ENCODE assay signal across 14 cellular contexts in the genomic region with DNA sequence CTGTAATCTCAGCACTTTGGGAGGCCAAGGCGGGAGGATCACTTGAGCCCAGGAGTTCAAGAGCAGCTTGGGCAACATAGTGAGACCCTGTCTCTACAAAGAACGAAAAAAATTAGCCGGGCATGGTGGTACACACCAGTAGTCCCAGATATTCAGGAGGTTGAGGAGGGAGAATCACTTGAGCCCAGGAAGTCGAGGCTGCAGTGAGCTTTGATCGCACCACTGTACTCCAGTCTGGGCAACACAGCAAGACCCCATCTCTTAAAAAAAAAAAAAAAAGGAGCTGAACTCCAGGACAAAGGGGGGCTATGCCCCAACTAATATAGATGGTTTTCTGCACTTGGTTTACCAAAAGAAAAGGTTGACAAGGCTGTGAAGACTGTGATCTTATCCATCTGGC.
DNase-seq lines count a peak whose midpoint lies in the region; ATAC-seq and TF ChIP-seq lines count a peak whose summit lies in the region.
"Had no signal": no experiment of that assay in that cellular context is flagged by ENCODE, and none has a peak within 500 bp of the region (broad histone marks: within the 10 kb centered on the region; RNA-seq: fewer than 3 reads in every experiment).

No MANE protein-coding gene starts in this region.

- TF ChIP-seq EP300 in upper lobe of left lung (IDR thresholded peaks at IDR 0.05) (no peak), stomach (IDR thresholded peaks at IDR 0.05) (no peak)

- peak overlapping the region; percentile 54 to 74 for H3K27ac Mint-ChIP-seq in activated naive CD4-positive, alpha-beta T cell treated with anti-CD3 and anti-CD28 coated beads, Interleukin-2, amount 50 U/mL, for 72 hours

- no peak for ATAC-seq in activated naive CD4-positive, alpha-beta T cell treated with anti-CD3 and anti-CD28 coated beads, Interleukin-2, amount 50 U/mL, for 72 hours
- no peak for ATAC-seq in upper lobe of left lung (ENCODE audit: low FRiP score in 2 of 2)

- WGBS in upper lobe of left lung, 2 donors: 92 to 96% methylated on average over 5 of the region's 5 CpGs
- 94 to 99% (median 98%) methylated on average over 5 of the region's 5 CpGs for WGBS in stomach, 5 donors

- H3K27ac ChIP-seq in caudate nucleus (ENCODE audit: low read depth, low read length) (peak overlapping the region; percentile 17), substantia nigra (ENCODE audit: low read depth, low read length, poor library complexity, severe bottlenecking) (peak overlapping the region; percentile 79), upper lobe of left lung (peak overlapping the region in 2 of 4 donors; percentile 60 to 71), stomach (peak overlapping the region in 1 of 5 donors; percentile 60)
- H3K27ac ChIP-seq: brain microvascular endothelial cell had no signal

- TF ChIP-seq POLR2A in upper lobe of left lung (IDR thresholded peaks at IDR 0.05): no peak
- no peak for TF ChIP-seq POLR2A in stomach (IDR thresholded peaks at IDR 0.05)

- H3K36me3 ChIP-seq in Loucy (ENCODE audit: insufficient read depth, low read length) (no peaks in the 10 kb centered on the region), upper lobe of left lung (no peaks in the 10 kb centered on the region), stomach (peaks cover 0 to 18% (median 10%) of the 10 kb centered on the region in 4 donors)
- H3K36me3 ChIP-seq: brain microvascular endothelial cell had no signal

- TF ChIP-seq CTCF in Loucy (conservative IDR thresholded peaks at IDR 0.05; ENCODE audit: low read length) (no peak), upper lobe of left lung (IDR thresholded peaks at IDR 0.05) (no peak), stomach (IDR thresholded peaks at IDR 0.05) (no peak)

- no peak overlapping the region for H2AFZ ChIP-seq in Loucy (ENCODE audit: low read length)

- peak overlapping the region; percentile 64 for H3K9ac ChIP-seq in Loucy (ENCODE audit: low read depth, low read length, poor library complexity, severe bottlenecking)

- peak overlapping the region; percentile 75 for H3K4me2 ChIP-seq in Loucy (ENCODE audit: low read depth, low read length, poor library complexity, severe bottlenecking)

- peak overlapping the region; percentile 66 for H3K4me3 ChIP-seq in Loucy (ENCODE audit: low read length, poor library complexity, severe bottlenecking)
- no peak overlapping the region for H3K4me3 ChIP-seq in upper lobe of left lung
- no peak overlapping the region for H3K4me3 ChIP-seq in stomach
- H3K4me3 ChIP-seq: tibial artery had no signal

- intact Hi-C loops in stomach (cut with DNase I; ENCODE audit: low total_unique reads): no loop called here

- 0 out of 2 replicates have a peak, but pooled peaks cover 6% of the 10 kb centered on the region for H3F3A ChIP-seq in Loucy (ENCODE audit: low read depth)

- H3K36me3 Mint-ChIP-seq in activated naive CD4-positive, alpha-beta T cell treated with anti-CD3 and anti-CD28 coated beads, Interleukin-2, amount 50 U/mL, for 72 hours: peaks cover 0 to 10% of the 10 kb centered on the region in 2 donors

- no peaks in the 10 kb centered on the region for H3K9me3 ChIP-seq in Loucy (ENCODE audit: insufficient read depth, low read depth, low read length)
- no peaks in the 10 kb centered on the region for H3K9me3 ChIP-seq in upper lobe of left lung
- no peaks in the 10 kb centered on the region for H3K9me3 ChIP-seq in stomach
- H3K9me3 ChIP-seq: tibial artery had no signal

- DNase-seq in activated naive CD4-positive, alpha-beta T cell treated with anti-CD3 and anti-CD28 coated beads, Interleukin-2, amount 50 U/mL, for 72 hours (ENCODE audit: low spot score in 2 of 2): no peak
- DNase-seq in activated naive CD4-positive, alpha-beta T cell treated with anti-CD3 and anti-CD28 coated beads, Interleukin-2, amount 50 U/mL, for 16 hours: no peak
- DNase-seq in caudate nucleus (lab: John Stamatoyannopoulos, UW) (no peak), substantia nigra (lab: John Stamatoyannopoulos, UW) (no peak), upper lobe of left lung (no peak), DMS79 (lab: John Stamatoyannopoulos, UW) (no peak), stomach (no peak)
- DNase-seq: brain microvascular endothelial cell, GOT3, NCI-H1048, NCI-H2107, NCI-H748 treated with DMSO at 0.1 percent for 48 hours, tibial artery had no signal

- peaks cover 8% of the 10 kb centered on the region; the same call in 1 of the 2 replicates for H3K79me2 ChIP-seq in Loucy (ENCODE audit: insufficient read depth, low read length)

- H3K4me1 ChIP-seq in Loucy (ENCODE audit: insufficient read depth, low read length, poor library complexity, severe bottlenecking): peaks cover 71% of the 10 kb centered on the region
- peaks cover 35 to 54% (median 48%) of the 10 kb centered on the region in 4 donors for H3K4me1 ChIP-seq in upper lobe of left lung
- H3K4me1 ChIP-seq in stomach: peaks cover 33 to 81% (median 40%) of the 10 kb centered on the region in 4 donors

- H4K20me1 ChIP-seq in Loucy (ENCODE audit: insufficient read depth, low read length, poor library complexity, severe bottlenecking): no peaks in the 10 kb centered on the region

- H3K9me3 Mint-ChIP-seq in activated naive CD4-positive, alpha-beta T cell treated with anti-CD3 and anti-CD28 coated beads, Interleukin-2, amount 50 U/mL, for 72 hours: no peaks in the 10 kb centered on the region

- no peaks in the 10 kb centered on the region for H3K9me2 ChIP-seq in Loucy (replicated peaks; ENCODE audit: low read depth, low read length)

- H3K27me3 ChIP-seq in Loucy (ENCODE audit: insufficient read depth, low read length, poor library complexity, severe bottlenecking) (no peaks in the 10 kb centered on the region), upper lobe of left lung (no peaks in the 10 kb centered on the region), stomach (no peaks in the 10 kb centered on the region)
- H3K27me3 ChIP-seq: brain microvascular endothelial cell, tibial artery had no signal
